Comparison of ENCODE assay signal across 10 cellular contexts in genomic region chr5:76820491-76820890, GRCh38. TPM values are rescaled to one million over a fixed set of nuclear protein-coding genes. Genes with fewer than 3 reads are reported as not detected.
DNase-seq lines count a peak whose midpoint lies in the region; ATAC-seq and TF ChIP-seq lines count a peak whose summit lies in the region.
"Had no signal": no experiment of that assay in that cellular context is flagged by ENCODE, and none has a peak within 500 bp of the region (broad histone marks: within the 10 kb centered on the region; RNA-seq: fewer than 3 reads in every experiment).

No MANE protein-coding gene starts in this region.

- POLR2A ChIA-PET in RWPE1 (lab: Yijun Ruan, JAX; ENCODE audit: low non-redundant PET), result interaction anchor here (0.5 kb wide), 1 partner anchor 108 kb away, joined by 6 read pairs; no protein-coding TSS in a partner anchor

- CTCF ChIA-PET in RWPE1 (lab: Yijun Ruan, JAX), result interaction anchor here (0.6 to 1.2 kb wide), 3 partner anchors 47 to 447 kb away, joined by 4 to 5 read pairs (median 4); no protein-coding TSS in a partner anchor

- ATAC-seq in HG02884 (IDR thresholded peaks at IDR 0.05; ENCODE audit: unreplicated experiment), result no peak

- H3K9me3 ChIP-seq in ES-I3 (ENCODE audit: control insufficient read depth, insufficient read depth, low read length) (no peaks in the 10 kb centered on the region), neuron (ENCODE audit: low read length) (peaks cover 4% of the 10 kb centered on the region)

- peak overlapping the region; percentile 86 for H3K27ac ChIP-seq in RWPE1

- H3K36me3 ChIP-seq in ES-I3 (ENCODE audit: insufficient read depth, low read length) (no peaks in the 10 kb centered on the region; the same call in 1 of the 2 replicates), neuron (ENCODE audit: insufficient read depth, low read length) (no peaks in the 10 kb centered on the region)

- H3K4me3 ChIP-seq in epithelial cell of proximal tubule (ENCODE audit: low read depth, low read length) (peak overlapping the region; percentile 85), neuron (ENCODE audit: low read length) (no peak overlapping the region)

- TF ChIP-seq CTCF in RWPE1 (conservative IDR thresholded peaks at IDR 0.05; ENCODE audit: low read depth), result no peak
- TF ChIP-seq CTCF in epithelial cell of proximal tubule (conservative IDR thresholded peaks at IDR 0.05; ENCODE audit: low read depth, low read length), result no peak

- H3K27me3 ChIP-seq in neuron (ENCODE audit: insufficient read depth, low read length), result peaks cover 5% of the 10 kb centered on the region

- H3K4me1 ChIP-seq in ES-I3 (ENCODE audit: insufficient read depth, low read length), result peaks cover 5% of the 10 kb centered on the region
- peaks cover 13% of the 10 kb centered on the region for H3K4me1 ChIP-seq in neuron (ENCODE audit: insufficient read depth, low read length)

- DNase-seq in RWPE1 (ENCODE audit: low spot score) (no peak), epithelial cell of proximal tubule (ENCODE audit: low read depth) (no peak), Ammon's horn (ENCODE audit: low spot score) (no peak), iPS-NIHi7 (ENCODE audit: extremely low spot score) (no peak)
- no peak for DNase-seq in activated CD8-positive, alpha-beta memory T cell treated with anti-CD3 and anti-CD28 coated beads, Interleukin-2, amount 50 U/mL, for 48 hours
- DNase-seq: midbrain, NCI-H226 had no signal

- peak overlapping the region; percentile 95 for H3K9ac ChIP-seq in ES-I3 (ENCODE audit: low read depth, low read length)

- peak overlapping the region; percentile 58 for H2AFZ ChIP-seq in neuron (ENCODE audit: low read depth, low read length)

RNA-seq across cellular contexts. Expression of gene F2RL1, which starts 1.7 kb away (rescaled TPM):
- 91.6 and 112 TPM in 2 replicates for total RNA-seq in epithelial cell of proximal tubule

RNA-seq across cellular contexts. Expression of gene S100Z, which starts 29.3 kb away (rescaled TPM):
- not detected in 2 replicates for total RNA-seq in epithelial cell of proximal tubule
